ENCODE assay signal across 2 cellular contexts in the genomic region with DNA sequence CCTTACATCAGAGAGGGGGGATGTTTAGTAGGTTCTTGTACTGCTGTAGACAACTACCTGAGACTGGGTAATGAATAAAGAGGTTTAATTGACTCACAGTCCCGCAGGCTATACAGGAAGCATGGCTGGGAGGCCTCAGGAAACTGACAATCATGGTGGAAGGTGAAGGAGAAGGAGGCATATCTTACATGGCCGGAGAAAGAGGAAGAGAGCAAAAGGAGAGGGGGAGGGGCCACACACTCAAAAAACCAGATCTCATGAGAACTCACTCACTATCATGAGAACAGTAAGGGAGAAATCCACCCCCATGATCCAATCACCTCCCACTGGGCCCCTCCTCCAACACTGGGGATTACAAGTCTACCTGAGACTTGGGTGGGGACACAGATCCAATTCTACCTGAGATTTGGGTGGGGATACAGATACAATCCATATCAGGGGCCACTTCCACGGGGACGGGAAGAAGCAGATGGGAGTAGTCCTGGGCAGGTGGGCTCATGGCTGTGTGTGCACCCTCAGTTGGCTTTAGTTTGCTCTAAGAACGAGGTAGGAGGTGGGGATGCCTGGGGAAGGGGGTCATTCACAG.
TF ChIP-seq lines count a peak whose summit lies in the region.

No MANE protein-coding gene starts in this region.

TF ChIP-seq in endothelial cell of umbilical vein, 7 proteins besides CTCF, POLR2A, EP300 and RAD21 (continued from another document):
- TF ChIP-seq EZH2 (IDR thresholded peaks at IDR 0.05; ENCODE audit: borderline replicate concordance, low read depth, low read length, severe bottlenecking) (no peak), MAX (IDR thresholded peaks at IDR 0.05; ENCODE audit: insufficient read depth, insufficient read length) (no peak), GATA2 (IDR thresholded peaks at IDR 0.05; ENCODE audit: insufficient read depth, insufficient read length, low read depth, low read length) (no peak), FOS (IDR thresholded peaks at IDR 0.05; ENCODE audit: borderline replicate concordance, insufficient read depth, low read length) (no peak), JUN (IDR thresholded peaks at IDR 0.05; ENCODE audit: borderline replicate concordance, insufficient read depth, insufficient read length, low read depth) (no peak), MYC (IDR thresholded peaks at IDR 0.05; ENCODE audit: low read depth, low read length) (no peak)

TF ChIP-seq in SK-N-SH treated with all-trans-retinoic acid at 6 μM for 48 hours, 23 proteins besides CTCF, POLR2A, EP300 and RAD21 (continued from another document):
- TF ChIP-seq ZNF70 (CRISPR knock-in tag; IDR thresholded peaks at IDR 0.05) (no peak), ZNF8 (CRISPR knock-in tag; IDR thresholded peaks at IDR 0.05) (no peak), SNAI2 (CRISPR knock-in tag; IDR thresholded peaks at IDR 0.05) (no peak), GLIS3 (CRISPR knock-in tag; IDR thresholded peaks at IDR 0.05) (no peak), CSDC2 (CRISPR knock-in tag; IDR thresholded peaks at IDR 0.05) (no peak), PPARA (CRISPR knock-in tag; IDR thresholded peaks at IDR 0.05; ENCODE audit: borderline replicate concordance) (no peak), OSR1 (CRISPR knock-in tag; IDR thresholded peaks at IDR 0.05) (no peak)
- TF ChIP-seq, protein P1, sequence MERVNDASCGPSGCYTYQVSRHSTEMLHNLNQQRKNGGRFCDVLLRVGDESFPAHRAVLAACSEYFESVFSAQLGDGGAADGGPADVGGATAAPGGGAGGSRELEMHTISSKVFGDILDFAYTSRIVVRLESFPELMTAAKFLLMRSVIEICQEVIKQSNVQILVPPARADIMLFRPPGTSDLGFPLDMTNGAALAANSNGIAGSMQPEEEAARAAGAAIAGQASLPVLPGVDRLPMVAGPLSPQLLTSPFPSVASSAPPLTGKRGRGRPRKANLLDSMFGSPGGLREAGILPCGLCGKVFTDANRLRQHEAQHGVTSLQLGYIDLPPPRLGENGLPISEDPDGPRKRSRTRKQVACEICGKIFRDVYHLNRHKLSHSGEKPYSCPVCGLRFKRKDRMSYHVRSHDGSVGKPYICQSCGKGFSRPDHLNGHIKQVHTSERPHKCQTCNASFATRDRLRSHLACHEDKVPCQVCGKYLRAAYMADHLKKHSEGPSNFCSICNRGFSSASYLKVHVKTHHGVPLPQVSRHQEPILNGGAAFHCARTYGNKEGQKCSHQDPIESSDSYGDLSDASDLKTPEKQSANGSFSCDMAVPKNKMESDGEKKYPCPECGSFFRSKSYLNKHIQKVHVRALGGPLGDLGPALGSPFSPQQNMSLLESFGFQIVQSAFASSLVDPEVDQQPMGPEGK (CRISPR knock-in tag; IDR thresholded peaks at IDR 0.05; ENCODE audit: borderline replicate concordance), result no peak
